In the genomic region with DNA sequence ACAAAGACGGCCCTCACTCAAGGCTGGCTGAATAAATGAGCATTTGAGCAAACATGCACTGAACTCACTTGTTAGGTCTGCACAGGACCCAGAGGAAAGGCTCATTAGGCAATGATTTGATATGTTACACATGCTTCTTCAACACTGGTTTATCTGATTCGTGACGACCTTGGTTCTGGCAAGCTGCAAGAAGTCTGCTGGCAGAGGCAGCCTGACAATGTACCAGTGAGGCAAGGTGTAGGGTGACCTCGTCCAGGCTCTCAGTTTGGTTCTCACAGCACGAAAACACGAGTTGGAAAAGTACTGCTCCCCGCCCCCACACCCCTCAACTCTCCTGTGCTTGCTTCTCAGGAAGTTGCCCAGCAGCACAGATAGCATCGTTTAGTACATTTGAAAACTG, we compare ENCODE assay signal across 28 cellular contexts.
"Had no signal": no experiment of that assay in that cellular context is flagged by ENCODE, and none has a peak within 500 bp of the region (broad histone marks: within the 10 kb centered on the region; RNA-seq: fewer than 3 reads in every experiment).

No MANE protein-coding gene starts in this region.

- H3K4me1 Mint-ChIP-seq: activated B cell treated with CpG ODN at 0.5 μM for 24 hours, immature natural killer cell had no signal

- H3K4me3 ChIP-seq: ascending aorta, esophagus muscularis mucosa, lung, prostate gland, smooth muscle cell, stomach, tibial nerve had no signal

- H3K4me3 Mint-ChIP-seq: activated B cell treated with CpG ODN at 0.5 μM for 24 hours; activated CD8-positive, alpha-beta T cell treated with anti-CD3 and anti-CD28 coated beads for 36 hours; activated naive CD8-positive, alpha-beta T cell; activated T-cell treated with anti-CD3 and anti-CD28 coated beads, Interleukin-2, amount 50 U/mL, for 4 hours; brain; dendritic cell treated with granulocyte-macrophage colony-stimulating factor and Interleukin-4, amounts not matched to agents 40 ng/mL and 50 ng/mL, for 4 days; immature natural killer cell; nephron progenitor cell; stimulated activated naive B cell treated with anti-CD40 and anti-IgM and Interleukin-4, amounts not matched to agents 10 μg/mL and 1 μg/mL and 100 μg/mL, for 72 hours; T-helper 2 cell treated with Interferon-gamma antibody and Interleukin-4, amounts not matched to agents 5 μg/mL and 100 μg/mL, for 36 hours had no signal

- H3K27me3 Mint-ChIP-seq: activated B cell treated with CpG ODN at 0.5 μM for 24 hours; activated CD8-positive, alpha-beta T cell treated with anti-CD3 and anti-CD28 coated beads for 36 hours; activated naive CD8-positive, alpha-beta T cell; brain; dendritic cell treated with granulocyte-macrophage colony-stimulating factor and Interleukin-4, amounts not matched to agents 40 ng/mL and 50 ng/mL, for 4 days had no signal

- ATAC-seq: activated CD8-positive, alpha-beta T cell treated with anti-CD3 and anti-CD28 coated beads for 36 hours; activated T-cell treated with anti-CD3 and anti-CD28 coated beads, Interleukin-2, amount 50 U/mL, for 4 hours; left lobe of liver; stimulated activated naive B cell treated with anti-CD40 and anti-IgM and Interleukin-4, amounts not matched to agents 10 μg/mL and 1 μg/mL and 100 μg/mL, for 72 hours had no signal

- H3K4me1 ChIP-seq: ascending aorta, esophagus muscularis mucosa, prostate gland, stomach, tibial nerve had no signal

- H3K36me3 ChIP-seq: ascending aorta, esophagus muscularis mucosa, neutrophil, prostate gland, stomach, tibial nerve had no signal

- H3K27me3 ChIP-seq: ascending aorta, esophagus muscularis mucosa, neutrophil, stomach had no signal

- DNase-seq: activated B cell treated with CpG ODN at 0.5 μM for 24 hours; activated CD4-positive, alpha-beta T cell treated with anti-CD3 and anti-CD28 coated beads, Interleukin-2, amount 50 U/mL, for 1 hour; activated CD8-positive, alpha-beta T cell treated with anti-CD3 and anti-CD28 coated beads for 36 hours; activated effector memory CD4-positive, alpha-beta T cell treated with Interleukin-2 at 50 U/mL for 16 hours; activated naive CD4-positive, alpha-beta T cell treated with Interleukin-2 at 50 U/mL for 16 hours; activated T-cell treated with anti-CD3 and anti-CD28 coated beads, Interleukin-2, amount 50 U/mL, for 4 hours; foreskin melanocyte; glutamatergic neuron; hippocampal formation; immature natural killer cell; nephron progenitor cell; retina; stimulated activated CD4-positive, alpha-beta T cell treated with anti-CD3 and anti-CD28 coated beads, Interleukin-1b, Interleukin-23, amount 100 ng/mL, for 48 hours; stimulated activated naive B cell treated with anti-CD40 and anti-IgM and Interleukin-4, amounts not matched to agents 10 μg/mL and 1 μg/mL and 100 μg/mL, for 72 hours; stomach; T-helper 1 cell had no signal

- H3K27ac Mint-ChIP-seq: activated B cell treated with CpG ODN at 0.5 μM for 24 hours; activated CD8-positive, alpha-beta T cell treated with anti-CD3 and anti-CD28 coated beads for 36 hours; activated naive CD8-positive, alpha-beta T cell; brain; dendritic cell treated with granulocyte-macrophage colony-stimulating factor and Interleukin-4, amounts not matched to agents 40 ng/mL and 50 ng/mL, for 4 days; immature natural killer cell; stimulated activated naive B cell treated with anti-CD40 and anti-IgM and Interleukin-4, amounts not matched to agents 10 μg/mL and 1 μg/mL and 100 μg/mL, for 72 hours; T-helper 2 cell treated with Interferon-gamma antibody and Interleukin-4, amounts not matched to agents 5 μg/mL and 100 μg/mL, for 36 hours had no signal

- H3K9me3 ChIP-seq: ascending aorta, esophagus muscularis mucosa, neutrophil, prostate gland, stomach, tibial nerve had no signal

- H3K36me3 Mint-ChIP-seq: brain had no signal

- H3K27ac ChIP-seq: ascending aorta, esophagus muscularis mucosa, neutrophil, prostate gland, stomach, tibial nerve had no signal

- H3K9me3 Mint-ChIP-seq: activated B cell treated with CpG ODN at 0.5 μM for 24 hours; activated CD8-positive, alpha-beta T cell treated with anti-CD3 and anti-CD28 coated beads for 36 hours; activated T-cell treated with anti-CD3 and anti-CD28 coated beads, Interleukin-2, amount 50 U/mL, for 4 hours; dendritic cell treated with granulocyte-macrophage colony-stimulating factor and Interleukin-4, amounts not matched to agents 40 ng/mL and 50 ng/mL, for 4 days; immature natural killer cell; stimulated activated naive B cell treated with anti-CD40 and anti-IgM and Interleukin-4, amounts not matched to agents 10 μg/mL and 1 μg/mL and 100 μg/mL, for 72 hours; T-helper 2 cell treated with Interferon-gamma antibody and Interleukin-4, amounts not matched to agents 5 μg/mL and 100 μg/mL, for 36 hours had no signal

- H3K4me2 ChIP-seq: smooth muscle cell had no signal
